Comparison of ENCODE assay signal across 19 cellular contexts in the genomic region with DNA sequence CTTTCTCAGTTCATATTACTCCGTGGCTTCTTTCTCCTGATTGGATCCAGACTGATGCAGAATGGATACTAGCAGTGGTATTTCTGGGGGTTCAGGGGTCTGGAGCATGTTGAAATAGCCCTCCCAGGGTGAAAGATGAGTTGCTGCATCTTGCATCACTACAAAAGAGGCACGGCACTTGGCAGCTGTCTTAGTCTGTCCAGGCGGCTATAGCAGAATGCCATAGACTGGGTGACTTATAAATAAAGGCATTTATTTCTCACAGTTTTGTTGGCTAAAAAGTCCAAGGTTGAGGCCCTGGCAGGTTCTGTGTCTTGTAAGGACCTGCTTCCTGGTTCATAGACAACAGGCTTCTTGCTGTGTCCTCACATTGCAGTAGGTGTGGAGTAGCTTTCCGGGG. TPM values are rescaled to one million over a fixed set of nuclear protein-coding genes. Genes with fewer than 3 reads are reported as not detected.
DNase-seq lines count a peak whose midpoint lies in the region; ATAC-seq and TF ChIP-seq lines count a peak whose summit lies in the region.
"Had no signal": no experiment of that assay in that cellular context is flagged by ENCODE, and none has a peak within 500 bp of the region (broad histone marks: within the 10 kb centered on the region; RNA-seq: fewer than 3 reads in every experiment).

No MANE protein-coding gene starts in this region.

- peaks cover 7% of the 10 kb centered on the region for H3K27me3 ChIP-seq in CD4-positive, CD25-positive, alpha-beta regulatory T cell (ENCODE audit: control insufficient read depth, insufficient read depth, low read length)
- H3K27me3 ChIP-seq in PC-9 (ENCODE audit: insufficient read depth, low read depth): no peaks in the 10 kb centered on the region

- H3K27ac Mint-ChIP-seq in activated CD4-positive, alpha-beta T cell treated with anti-CD3 and anti-CD28 coated beads for 36 hours: no peak overlapping the region
- peak overlapping the region in 1 of 3 donors; percentile 25 for H3K27ac Mint-ChIP-seq in CD4-positive, CD25-positive, alpha-beta regulatory T cell
- no peak overlapping the region for H3K27ac Mint-ChIP-seq in T-cell
- H3K27ac Mint-ChIP-seq: activated CD8-positive, alpha-beta memory T cell treated with anti-CD3 and anti-CD28 coated beads, Interleukin-2, amount 10 ng/mL, durations not matched to agents 7 days and 5 days had no signal

- peaks cover 12% of the 10 kb centered on the region for H3K4me1 Mint-ChIP-seq in activated CD4-positive, alpha-beta T cell treated with anti-CD3 and anti-CD28 coated beads for 36 hours
- H3K4me1 Mint-ChIP-seq in CD4-positive, CD25-positive, alpha-beta regulatory T cell: peaks cover 6 to 29% (median 13%) of the 10 kb centered on the region in 4 donors
- H3K4me1 Mint-ChIP-seq in T-cell: peaks cover 14 to 24% (median 19%) of the 10 kb centered on the region in 3 donors

- H3K4me3 Mint-ChIP-seq in activated CD4-positive, alpha-beta T cell treated with anti-CD3 and anti-CD28 coated beads for 36 hours: peak overlapping the region; percentile 30
- peak overlapping the region; percentile 23 to 76 (median 55) for H3K4me3 Mint-ChIP-seq in CD4-positive, CD25-positive, alpha-beta regulatory T cell
- H3K4me3 Mint-ChIP-seq in T-cell: peak overlapping the region; percentile 28 to 62 (median 39)
- H3K4me3 Mint-ChIP-seq: activated CD8-positive, alpha-beta memory T cell treated with anti-CD3 and anti-CD28 coated beads, Interleukin-2, amount 10 ng/mL, durations not matched to agents 7 days and 5 days had no signal

- TF ChIP-seq CTCF in fibroblast of mammary gland (conservative IDR thresholded peaks at IDR 0.05; ENCODE audit: control insufficient read depth, insufficient read depth, low read depth, low read length) (no peak), PC-9 (conservative IDR thresholded peaks at IDR 0.05) (no peak)

- no peak for DNase-seq in activated CD4-positive, alpha-beta T cell treated with anti-CD3 and anti-CD28 coated beads for 36 hours
- no peak for DNase-seq in activated CD4-positive, alpha-beta T cell treated with anti-CD3 and anti-CD28 coated beads, Interleukin-2, amount 50 U/mL, for 48 hours
- DNase-seq in CD4-positive, CD25-positive, alpha-beta regulatory T cell: no peak
- DNase-seq in T-cell (no peak), fibroblast of mammary gland (ENCODE audit: low read depth) (peak; percentile 50), PC-9 (no peak), NCI-H1417 treated with DMSO at 0.1 percent for 48 hours (lab: John Stamatoyannopoulos, UW) (no peak)
- DNase-seq: activated CD8-positive, alpha-beta memory T cell treated with anti-CD3 and anti-CD28 coated beads, Interleukin-2, amount 10 ng/mL, durations not matched to agents 7 days and 5 days; activated naive CD4-positive, alpha-beta T cell treated with Interleukin-2 at 50 U/mL for 16 hours; dermis blood vessel endothelial cell; DMS79 treated with DMSO at 0.1 percent for 48 hours; HCEC 1CT; WERI-Rb-1 had no signal

- H3K9me2 ChIP-seq in PC-9 (ENCODE audit: insufficient read depth): no peaks in the 10 kb centered on the region

- no peak overlapping the region for H3K4me3 ChIP-seq in CD4-positive, CD25-positive, alpha-beta regulatory T cell (ENCODE audit: low read depth, low read length)
- H3K4me3 ChIP-seq in fibroblast of mammary gland (ENCODE audit: control insufficient read depth, low read depth, low read length) (no peak overlapping the region), PC-9 (no peak overlapping the region)

- H4K20me1 ChIP-seq in PC-9 (ENCODE audit: insufficient read depth): no peaks in the 10 kb centered on the region

- H3K79me2 ChIP-seq in PC-9 (ENCODE audit: low read depth): no peaks in the 10 kb centered on the region

- no peak overlapping the region for H3K4me2 ChIP-seq in PC-9

- CTCF ChIA-PET in activated CD4-positive, alpha-beta T cell treated with anti-CD3 and anti-CD28 coated beads for 36 hours (lab: Charles Lee): no interaction called here
- CTCF ChIA-PET in T-cell (lab: Charles Lee) (interaction anchor here (0.6 kb wide), 2 partner anchors 114 to 439 kb away, joined by 4 to 5 read pairs; no protein-coding TSS in a partner anchor), PC-9 (lab: Charles Lee) (no interaction called here)

- H3K27me3 Mint-ChIP-seq in activated CD4-positive, alpha-beta T cell treated with anti-CD3 and anti-CD28 coated beads for 36 hours: peaks cover 16% of the 10 kb centered on the region
- H3K27me3 Mint-ChIP-seq in CD4-positive, CD25-positive, alpha-beta regulatory T cell: peaks cover 43% of the 10 kb centered on the region
- H3K27me3 Mint-ChIP-seq in T-cell: peaks cover 16 to 22% of the 10 kb centered on the region in 2 donors

- no peak for ATAC-seq in activated CD4-positive, alpha-beta T cell treated with anti-CD3 and anti-CD28 coated beads for 36 hours
- ATAC-seq in CD4-positive, CD25-positive, alpha-beta regulatory T cell (ENCODE audit: low read depth in 2 of 2): no peak
- ATAC-seq in T-cell (replicated peaks in 1 of 4) (no peak), GM18909 (IDR thresholded peaks at IDR 0.05; ENCODE audit: poor library complexity, unreplicated experiment) (no peak)

- POLR2A ChIA-PET in activated CD4-positive, alpha-beta T cell treated with anti-CD3 and anti-CD28 coated beads for 36 hours (lab: Charles Lee): no interaction called here
- POLR2A ChIA-PET in T-cell (lab: Charles Lee) (no interaction called here), PC-9 (lab: Charles Lee; ENCODE audit: unreplicated experiment) (no interaction called here)

- H3F3A ChIP-seq in PC-9 (ENCODE audit: insufficient read depth, low read depth): no peaks in the 10 kb centered on the region

- no TSS peak for BruUV-seq in PC-9 (replicated peaks; lab: Mats Ljungman, UMichigan)

- intact Hi-C loops in activated CD4-positive, alpha-beta T cell treated with anti-CD3 and anti-CD28 coated beads for 36 hours (cut with DNase I, micrococcal nuclease): no loop called here
- intact Hi-C loops in PC-9 (cut with micrococcal nuclease; ENCODE audit: unreplicated experiment): no loop called here

- no peaks in the 10 kb centered on the region for H3K36me3 Mint-ChIP-seq in activated CD4-positive, alpha-beta T cell treated with anti-CD3 and anti-CD28 coated beads for 36 hours (ENCODE audit: low read depth)
- no peaks in the 10 kb centered on the region for H3K36me3 Mint-ChIP-seq in CD4-positive, CD25-positive, alpha-beta regulatory T cell
- no peaks in the 10 kb centered on the region for H3K36me3 Mint-ChIP-seq in T-cell
- H3K36me3 Mint-ChIP-seq: activated CD8-positive, alpha-beta memory T cell treated with anti-CD3 and anti-CD28 coated beads, Interleukin-2, amount 10 ng/mL, durations not matched to agents 7 days and 5 days had no signal

- H3K27ac ChIP-seq in CD4-positive, CD25-positive, alpha-beta regulatory T cell (ENCODE audit: insufficient read depth, low read length, poor library complexity, severe bottlenecking): no peak overlapping the region
- H3K27ac ChIP-seq in PC-9: no peak overlapping the region
- H3K27ac ChIP-seq: C4-2B, upper lobe of left lung, WERI-Rb-1 had no signal

- H3K36me3 ChIP-seq in CD4-positive, CD25-positive, alpha-beta regulatory T cell (ENCODE audit: control insufficient read depth, insufficient read depth, low read length): no peaks in the 10 kb centered on the region
- H3K36me3 ChIP-seq in PC-9 (ENCODE audit: low read depth): no peaks in the 10 kb centered on the region
- H3K36me3 ChIP-seq: upper lobe of left lung, WERI-Rb-1 had no signal

- H3K9me3 ChIP-seq in CD4-positive, CD25-positive, alpha-beta regulatory T cell (ENCODE audit: control insufficient read depth in 2 of 2, low read length in 2 of 2): no peaks in the 10 kb centered on the region
- no peaks in the 10 kb centered on the region for H3K9me3 ChIP-seq in PC-9 (ENCODE audit: insufficient read depth, low read depth)
- H3K9me3 ChIP-seq: upper lobe of left lung had no signal

- H3K4me1 ChIP-seq in CD4-positive, CD25-positive, alpha-beta regulatory T cell (ENCODE audit: control insufficient read depth, insufficient read depth, low read length, poor library complexity, severe bottlenecking): peaks cover 9% of the 10 kb centered on the region
- H3K4me1 ChIP-seq in PC-9 (replicated peaks; ENCODE audit: insufficient read depth): no peaks in the 10 kb centered on the region

- no peak overlapping the region for H2AFZ ChIP-seq in PC-9

- no peaks in the 10 kb centered on the region for H3K9me3 Mint-ChIP-seq in activated CD4-positive, alpha-beta T cell treated with anti-CD3 and anti-CD28 coated beads for 36 hours (ENCODE audit: low read depth)
- no peaks in the 10 kb centered on the region for H3K9me3 Mint-ChIP-seq in CD4-positive, CD25-positive, alpha-beta regulatory T cell
- H3K9me3 Mint-ChIP-seq in T-cell: no peaks in the 10 kb centered on the region

RNA-seq across cellular contexts. Expression of gene BCL2L10, which starts 0.7 kb away (rescaled TPM):
- not detected for total RNA-seq in activated CD4-positive, alpha-beta T cell treated with anti-CD3 and anti-CD28 coated beads for 36 hours
- 0.42 TPM for total RNA-seq in CD4-positive, CD25-positive, alpha-beta regulatory T cell
- under 1 TPM in 1 of 4 donors, not detected in 3; 0.23 TPM for polyA plus RNA-seq in CD4-positive, CD25-positive, alpha-beta regulatory T cell
- total RNA-seq in T-cell: under 1 TPM in 3 of 5 donors, not detected in 2; 0.20 to 0.44 (median 0.37) TPM
- total RNA-seq in PC-9 (2021): 0.43 and 0.48 TPM in 2 replicates
- total RNA-seq: activated CD8-positive, alpha-beta memory T cell treated with anti-CD3 and anti-CD28 coated beads, Interleukin-2, amount 10 ng/mL, durations not matched to agents 7 days and 5 days; glomerular endothelial cell; posterior vena cava had no signal
- polyA plus RNA-seq: smooth muscle cell had no signal

Comparison
In these comparisons a context has a peak if more than half of its experiments do, and no peak if none do; other contexts are left out.
1. CTCF ChIA-PET loops: an anchor here in T-cell (0.6 kb wide); none called in activated CD4-positive, alpha-beta T cell treated with anti-CD3 and anti-CD28 coated beads for 36 hours and PC-9.